In genomic region chr1:29441916-29442668, GRCh38 we compare ENCODE assay signal across 28 cellular contexts.
"Had no signal": no experiment of that assay in that cellular context is flagged by ENCODE, and none has a peak within 500 bp of the region (broad histone marks: within the 10 kb centered on the region; RNA-seq: fewer than 3 reads in every experiment).

No MANE protein-coding gene starts in this region.

- DNase-seq: activated CD4-positive, alpha-beta T cell treated with anti-CD3 and anti-CD28 coated beads for 48 hours; activated CD4-positive, alpha-beta T cell treated with anti-CD3 and anti-CD28 coated beads, Interleukin-2, amount 50 U/mL, for 48 hours; activated CD8-positive, alpha-beta memory T cell treated with anti-CD3 and anti-CD28 coated beads for 24 hours; activated gamma-delta T cell; activated naive CD4-positive, alpha-beta T cell treated with anti-CD3 and anti-CD28 coated beads, Interleukin-2, amount 10 ng/mL, durations not matched to agents 7 days and 5 days; amniotic stem cell; brain microvascular endothelial cell; caudate nucleus; dermis blood vessel endothelial cell; effector CD8-positive, alpha-beta T cell; left ventricle myocardium inferior; pancreas; retina; stimulated activated CD4-positive, alpha-beta T cell treated with anti-CD3 and anti-CD28 coated beads, Interleukin-1b, Interleukin-23, amount 100 ng/mL, for 48 hours; stimulated activated CD4-positive, alpha-beta T cell treated with anti-CD3 and anti-CD28 coated beads, Interleukin-4, amount 100 ng/mL, for 4 hours; stimulated activated CD8-positive, alpha-beta memory T cell treated with anti-CD3 and anti-CD28 coated beads, Interleukin-4, amount 100 ng/mL, for 48 hours; stimulated activated naive CD8-positive, alpha-beta T cell treated with anti-CD3 and anti-CD28 coated beads, Interleukin-15, amount 100 ng/mL, for 72 hours; T-helper 9 cell; thyroid gland; upper lobe of left lung; WERI-Rb-1 had no signal

- H3K36me3 ChIP-seq: brain microvascular endothelial cell, left ventricle myocardium inferior, neutrophil, pancreas, prostate gland, thyroid gland, upper lobe of left lung, WERI-Rb-1 had no signal

- H3K4me2 ChIP-seq: smooth muscle cell had no signal

- H3K9me3 ChIP-seq: left ventricle myocardium inferior, neutrophil, pancreas, prostate gland, thyroid gland, upper lobe of left lung had no signal

- H3K27ac ChIP-seq: brain microvascular endothelial cell, left ventricle myocardium inferior, neutrophil, pancreas, prostate gland, thyroid gland, upper lobe of left lung, WERI-Rb-1 had no signal

- H3K4me1 Mint-ChIP-seq: activated naive CD4-positive, alpha-beta T cell treated with anti-CD3 and anti-CD28 coated beads, Interleukin-2, amount 10 ng/mL, durations not matched to agents 7 days and 5 days; nephron; stimulated activated naive CD8-positive, alpha-beta T cell treated with anti-CD3 and anti-CD28 coated beads, Interleukin-15, amount 100 ng/mL, for 72 hours had no signal

- H3K4me3 Mint-ChIP-seq: activated naive CD4-positive, alpha-beta T cell treated with anti-CD3 and anti-CD28 coated beads, Interleukin-2, amount 10 ng/mL, durations not matched to agents 7 days and 5 days; stimulated activated memory B cell treated with anti-CD40 and anti-IgM and Interleukin-4, amounts not matched to agents 10 μg/mL and 1 μg/mL and 100 μg/mL, for 72 hours; stimulated activated naive CD8-positive, alpha-beta T cell treated with anti-CD3 and anti-CD28 coated beads, Interleukin-15, amount 100 ng/mL, for 72 hours; T-helper 1 cell treated with Interleukin-12 subunit alpha and Interleukin-12 subunit beta and Interleukin-4 antibody, amounts not matched to agents 30 μg/mL and 1 μg/mL, for 36 hours had no signal

- H3K4me1 ChIP-seq: left ventricle myocardium inferior, pancreas, prostate gland, thyroid gland had no signal

- H3K27ac Mint-ChIP-seq: activated naive CD4-positive, alpha-beta T cell treated with anti-CD3 and anti-CD28 coated beads, Interleukin-2, amount 10 ng/mL, durations not matched to agents 7 days and 5 days; stimulated activated memory B cell treated with anti-CD40 and anti-IgM and Interleukin-4, amounts not matched to agents 10 μg/mL and 1 μg/mL and 100 μg/mL, for 72 hours; stimulated activated naive CD8-positive, alpha-beta T cell treated with anti-CD3 and anti-CD28 coated beads, Interleukin-15, amount 100 ng/mL, for 72 hours; T-helper 1 cell treated with Interleukin-12 subunit alpha and Interleukin-12 subunit beta and Interleukin-4 antibody, amounts not matched to agents 30 μg/mL and 1 μg/mL, for 36 hours had no signal

- H3K36me3 Mint-ChIP-seq: activated naive CD4-positive, alpha-beta T cell treated with anti-CD3 and anti-CD28 coated beads, Interleukin-2, amount 10 ng/mL, durations not matched to agents 7 days and 5 days; stimulated activated memory B cell treated with anti-CD40 and anti-IgM and Interleukin-4, amounts not matched to agents 10 μg/mL and 1 μg/mL and 100 μg/mL, for 72 hours had no signal

- H3K27me3 ChIP-seq: brain microvascular endothelial cell, pancreas, thyroid gland, upper lobe of left lung had no signal

- H3K4me3 ChIP-seq: left ventricle myocardium inferior, pancreas, prostate gland, smooth muscle cell, thyroid gland, upper lobe of left lung had no signal

- H3K9me3 Mint-ChIP-seq: activated naive CD4-positive, alpha-beta T cell treated with anti-CD3 and anti-CD28 coated beads, Interleukin-2, amount 10 ng/mL, durations not matched to agents 7 days and 5 days; nephron; stimulated activated memory B cell treated with anti-CD40 and anti-IgM and Interleukin-4, amounts not matched to agents 10 μg/mL and 1 μg/mL and 100 μg/mL, for 72 hours; stimulated activated naive CD8-positive, alpha-beta T cell treated with anti-CD3 and anti-CD28 coated beads, Interleukin-15, amount 100 ng/mL, for 72 hours; T-helper 1 cell treated with Interleukin-12 subunit alpha and Interleukin-12 subunit beta and Interleukin-4 antibody, amounts not matched to agents 30 μg/mL and 1 μg/mL, for 36 hours had no signal

- ATAC-seq: activated CD4-positive, CD25-positive, alpha-beta regulatory T cell treated with anti-CD3 and anti-CD28 coated beads, Interleukin-2, amount 50 U/mL, for 24 hours; stimulated activated naive CD8-positive, alpha-beta T cell treated with anti-CD3 and anti-CD28 coated beads, Interleukin-15, amount 100 ng/mL, for 72 hours had no signal
